10 cellular contexts compared by ENCODE assay signal in genomic region chr1:32743380-32744062, GRCh38. TPM values are rescaled to one million over a fixed set of nuclear protein-coding genes. Genes with fewer than 3 reads are reported as not detected.
DNase-seq lines count a peak whose midpoint lies in the region; ATAC-seq and TF ChIP-seq lines count a peak whose summit lies in the region.
"Had no signal": no experiment of that assay in that cellular context is flagged by ENCODE, and none has a peak within 500 bp of the region (broad histone marks: within the 10 kb centered on the region; RNA-seq: fewer than 3 reads in every experiment).

No MANE protein-coding gene starts in this region.

- peak overlapping the region in 10 of 11 experiments; percentile 11 to 99 (median 96); a peak in 17 of 22 replicates for H3K4me2 ChIP-seq in BLaER1 treated with 17β-estradiol and CSF1 and Interleukin-3, amounts not matched to agents 10 nM and 100 nM

- intact Hi-C loops in Panc1 (cut with micrococcal nuclease; ENCODE audit: unreplicated experiment): no loop called here

- POLR2A ChIA-PET in Panc1 (lab: Charles Lee): no interaction called here

- peaks cover 13% of the 10 kb centered on the region for H3K4me1 Mint-ChIP-seq in neural crest cell
- no peaks in the 10 kb centered on the region for H3K4me1 Mint-ChIP-seq in activated T-cell treated with anti-CD3 and anti-CD28 coated beads, Interleukin-2, amount 50 U/mL, for 4 hours (ENCODE audit: low read depth)

- DNase-seq in Panc1 (ENCODE audit: low read depth, low spot score): no peak
- DNase-seq in neural crest cell (ENCODE audit: low read depth, low spot score): no peak
- no peak for DNase-seq in kidney glomerular epithelial cell (lab: John Stamatoyannopoulos, UW)
- no peak for DNase-seq in AML-193 (lab: John Stamatoyannopoulos, UW)
- DNase-seq in activated T-cell treated with anti-CD3 and anti-CD28 coated beads, Interleukin-2, amount 50 U/mL, for 4 hours: no peak
- DNase-seq in activated gamma-delta T cell treated with Interleukin-2 at 50 U/mL for 16 hours: no peak
- DNase-seq: activated T-cell treated with anti-CD3 and anti-CD28 coated beads, Interleukin-2, amount 50 U/mL, for 1 hour had no signal

- H3K9me3 ChIP-seq in BLaER1 treated with 17β-estradiol and CSF1 and Interleukin-3, amounts not matched to agents 10 nM and 100 nM (replicated peaks in 1 of 11): no peaks in the 10 kb centered on the region
- no peaks in the 10 kb centered on the region for H3K9me3 ChIP-seq in Panc1 (ENCODE audit: control insufficient read depth, insufficient read depth, low read depth, low read length)

- no peak overlapping the region for H3K27ac Mint-ChIP-seq in neural crest cell (ENCODE audit: unreplicated experiment)
- H3K27ac Mint-ChIP-seq: stimulated activated naive CD8-positive, alpha-beta T cell treated with anti-CD3 and anti-CD28 coated beads, Interleukin-15, Interleukin-2, amounts not matched to agents 100 ng/mL and 50 ng/mL, for 24 hours had no signal

- no peak overlapping the region for H3K9ac ChIP-seq in BLaER1 treated with 17β-estradiol and CSF1 and Interleukin-3, amounts not matched to agents 10 nM and 100 nM

- H3K36me3 Mint-ChIP-seq in neural crest cell (ENCODE audit: low read depth): no peaks in the 10 kb centered on the region
- H3K36me3 Mint-ChIP-seq in activated T-cell treated with anti-CD3 and anti-CD28 coated beads, Interleukin-2, amount 50 U/mL, for 4 hours (ENCODE audit: insufficient read depth): no peaks in the 10 kb centered on the region

- no peaks in the 10 kb centered on the region for H3K36me3 ChIP-seq in BLaER1 treated with 17β-estradiol and CSF1 and Interleukin-3, amounts not matched to agents 10 nM and 100 nM
- no peaks in the 10 kb centered on the region for H3K36me3 ChIP-seq in Panc1 (ENCODE audit: control insufficient read depth, insufficient read depth, low read length)

- no peaks in the 10 kb centered on the region for H3K9me3 Mint-ChIP-seq in neural crest cell
- H3K9me3 Mint-ChIP-seq in activated T-cell treated with anti-CD3 and anti-CD28 coated beads, Interleukin-2, amount 50 U/mL, for 4 hours: no peaks in the 10 kb centered on the region
- H3K9me3 Mint-ChIP-seq: stimulated activated naive CD8-positive, alpha-beta T cell treated with anti-CD3 and anti-CD28 coated beads, Interleukin-15, Interleukin-2, amounts not matched to agents 100 ng/mL and 50 ng/mL, for 24 hours had no signal

- H3K4me3 ChIP-seq in BLaER1 treated with 17β-estradiol and CSF1 and Interleukin-3, amounts not matched to agents 10 nM and 100 nM: no peak overlapping the region
- H3K4me3 ChIP-seq in Panc1 (ENCODE audit: low read depth in 2 of 2, low read length in 2 of 2): peak overlapping the region; percentile 65 to 72; a peak in 3 of 4 replicates

- H3K4me1 ChIP-seq in BLaER1 treated with 17β-estradiol and CSF1 and Interleukin-3, amounts not matched to agents 10 nM and 100 nM: peaks cover 14 to 52% (median 36%) of the 10 kb centered on the region in 10 experiments; a peak in 18 of 20 replicates
- H3K4me1 ChIP-seq in Panc1 (ENCODE audit: control insufficient read depth, insufficient read depth, low read length): peaks cover 23% of the 10 kb centered on the region

- no peak overlapping the region for H3K27ac ChIP-seq in BLaER1 treated with 17β-estradiol and CSF1 and Interleukin-3, amounts not matched to agents 10 nM and 100 nM
- peak overlapping the region; percentile 86 for H3K27ac ChIP-seq in Panc1 (ENCODE audit: low read length)

- peaks cover 7% of the 10 kb centered on the region for H3K27me3 Mint-ChIP-seq in neural crest cell (ENCODE audit: low read depth)
- peaks cover 20% of the 10 kb centered on the region for H3K27me3 Mint-ChIP-seq in activated T-cell treated with anti-CD3 and anti-CD28 coated beads, Interleukin-2, amount 50 U/mL, for 4 hours (ENCODE audit: low read depth)

- ATAC-seq in Panc1 (no peak), esophagus mucosa (peak; percentile 44)
- no peak for ATAC-seq in activated T-cell treated with anti-CD3 and anti-CD28 coated beads, Interleukin-2, amount 50 U/mL, for 4 hours

- CTCF ChIA-PET in Panc1 (lab: Charles Lee): interaction anchor here (0.6 kb wide), 1 partner anchor 32 kb away, joined by 5 read pairs; no protein-coding TSS in a partner anchor

- TF ChIP-seq CTCF in Panc1 (IDR thresholded peaks at IDR 0.05) (no peak), neural crest cell (conservative IDR thresholded peaks at IDR 0.05) (no peak)

- peaks cover 0 to 30% (median 26%) of the 10 kb centered on the region in 11 experiments; a peak in 19 of 22 replicates for H3K27me3 ChIP-seq in BLaER1 treated with 17β-estradiol and CSF1 and Interleukin-3, amounts not matched to agents 10 nM and 100 nM
- no peaks in the 10 kb centered on the region for H3K27me3 ChIP-seq in Panc1 (ENCODE audit: control insufficient read depth, insufficient read depth, low read length)

- peaks cover 0 to 13% (median 0%) of the 10 kb centered on the region in 11 experiments; a peak in 3 of 22 replicates for H4K20me1 ChIP-seq in BLaER1 treated with 17β-estradiol and CSF1 and Interleukin-3, amounts not matched to agents 10 nM and 100 nM

- no TSS peak for BruUV-seq in Panc1 (replicated peaks; lab: Mats Ljungman, UMichigan)

- in situ Hi-C loops in Panc1 (cut with HindIII; ENCODE audit: low pct_unique_long_range_greater_than_20kb, low sequenced_read_pairs): no loop called here

- H3K4me3 Mint-ChIP-seq in neural crest cell: peak overlapping the region; percentile 84
- H3K4me3 Mint-ChIP-seq in activated T-cell treated with anti-CD3 and anti-CD28 coated beads, Interleukin-2, amount 50 U/mL, for 4 hours: no peak overlapping the region

RNA-seq across cellular contexts. Expression of gene SYNC, which starts 41.0 kb away (rescaled TPM):
- total RNA-seq in Panc1 (2021; ENCODE audit: unreplicated experiment): 1.3 TPM
- 1.2 TPM for polyA plus RNA-seq in Panc1 (2012; ENCODE audit: insufficient read length)
- total RNA-seq in esophagus mucosa: 5.0 TPM
- 0.12 TPM in 1 of 2 replicates, not detected in the other for total RNA-seq in neural crest cell
- total RNA-seq in activated T-cell treated with anti-CD3 and anti-CD28 coated beads, Interleukin-2, amount 50 U/mL, for 4 hours: not detected

Comparison
In these comparisons a context has a peak if more than half of its experiments do, and no peak if none do; other contexts are left out.
1. H3K4me3 ChIP-seq: peak in Panc1 (2 of 2); none in BLaER1 treated with 17β-estradiol and CSF1 and Interleukin-3, amounts not matched to agents 10 nM and 100 nM (0 of 10).